In the genomic region with DNA sequence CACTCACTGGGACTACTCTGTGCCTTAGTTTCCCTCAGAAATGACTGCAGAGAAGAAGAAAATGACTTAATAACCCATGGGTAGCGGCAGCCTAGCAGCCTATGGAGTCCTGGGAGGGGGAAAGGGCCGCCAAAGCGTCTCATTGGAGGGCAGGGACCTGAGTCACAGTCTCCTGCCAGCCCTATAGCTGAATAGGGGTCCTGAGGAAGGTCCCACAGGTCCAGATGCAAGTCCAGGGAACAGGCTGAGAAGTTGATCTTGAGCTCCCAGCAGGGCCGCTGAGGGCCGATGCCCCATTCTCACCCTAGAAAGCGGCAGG, we compare ENCODE assay signal across 9 cellular contexts. TPM values are rescaled to one million over a fixed set of nuclear protein-coding genes. Genes with fewer than 3 reads are reported as not detected.
DNase-seq lines count a peak whose midpoint lies in the region; ATAC-seq, FAIRE-seq and TF ChIP-seq lines count a peak whose summit lies in the region.
"Had no signal": no experiment of that assay in that cellular context is flagged by ENCODE, and none has a peak within 500 bp of the region (broad histone marks: within the 10 kb centered on the region; RNA-seq: fewer than 3 reads in every experiment).

No MANE protein-coding gene starts in this region.

- dilution Hi-C loops in mammary epithelial cell (cut with HindIII; ENCODE audit: low sequenced_read_pairs), result loop anchor here (5.0 kb wide), 1 partner anchor 36 kb away; no protein-coding TSS in a partner anchor

- TF ChIP-seq CTCF in mammary epithelial cell (conservative IDR thresholded peaks at IDR 0.05 in 1 of 2, IDR thresholded peaks at IDR 0.05 in 1 of 2; ENCODE audit: extremely low read depth in 1 of 2, insufficient read depth in 1 of 2, low read depth in 1 of 2, low read length in 2 of 2), result no peak

- H3K36me3 ChIP-seq in mammary epithelial cell (ENCODE audit: insufficient read depth, low read length) (no peaks in the 10 kb centered on the region), mucosa of rectum (ENCODE audit: control insufficient read depth in 2 of 2, insufficient read depth in 2 of 2, low read length in 2 of 2) (no peaks in the 10 kb centered on the region)

- peaks cover 50% of the 10 kb centered on the region for H3K4me1 ChIP-seq in mammary epithelial cell (ENCODE audit: insufficient read depth, low read length)
- H3K4me1 ChIP-seq in mucosa of rectum (ENCODE audit: control insufficient read depth in 2 of 2, insufficient read depth in 2 of 2, low read length in 2 of 2), result peaks cover 44 to 57% of the 10 kb centered on the region in 2 donors

- no peak overlapping the region for H3K27ac ChIP-seq in mammary epithelial cell (ENCODE audit: insufficient read depth, low read depth, low read length)
- peak overlapping the region; percentile 86 to 98 for H3K27ac ChIP-seq in mucosa of rectum (ENCODE audit: low read depth in 2 of 2, low read length in 2 of 2)

- no peaks in the 10 kb centered on the region for H4K20me1 ChIP-seq in mammary epithelial cell (ENCODE audit: insufficient read depth, low read length)

- peaks cover 75% of the 10 kb centered on the region for H3K79me2 ChIP-seq in mammary epithelial cell (ENCODE audit: insufficient read depth, low read length)

- FAIRE-seq in frontal cortex (lab: Jason Lieb, UNC), result no peak
- FAIRE-seq: GM18507 had no signal

- in situ Hi-C loops in mammary epithelial cell (cut with MboI; ENCODE audit: low sequenced_read_pairs in 2 of 2), result no loop called here

- H3K9me3 ChIP-seq in mammary epithelial cell (replicated peaks; ENCODE audit: insufficient read depth, low read length), result no peaks in the 10 kb centered on the region
- no peaks in the 10 kb centered on the region for H3K9me3 ChIP-seq in mucosa of rectum (ENCODE audit: control insufficient read depth in 2 of 2, low read length in 2 of 2)

- 68% methylated on average over 5 of the region's 6 CpGs for WGBS in mammary epithelial cell (ENCODE audit: low coverage, missing lambda C conversion rate)

- no TSS peak for BruUV-seq in mammary epithelial cell (replicated peaks; lab: Mats Ljungman, UMichigan)

- no peak overlapping the region for H2AFZ ChIP-seq in mammary epithelial cell (ENCODE audit: low read depth, low read length)

- no peak for ATAC-seq in HG02870 (IDR thresholded peaks at IDR 0.05; ENCODE audit: unreplicated experiment)
- ATAC-seq in HG02623 (IDR thresholded peaks at IDR 0.05; ENCODE audit: unreplicated experiment), result no peak

- intact Hi-C loops in mammary epithelial cell (cut with micrococcal nuclease), result loop anchor here (5.0 kb wide), 2 partner anchors 36 to 76 kb away; no protein-coding TSS in a partner anchor

- H3K4me2 ChIP-seq in mammary epithelial cell (ENCODE audit: insufficient read depth, low read depth, low read length), result peak overlapping the region; percentile 95

- H3K27me3 ChIP-seq in mammary epithelial cell (ENCODE audit: insufficient read depth, low read length) (no peaks in the 10 kb centered on the region), mucosa of rectum (ENCODE audit: control insufficient read depth in 2 of 2, insufficient read depth in 2 of 2, low read length in 2 of 2) (no peaks in the 10 kb centered on the region)

- H3K4me3 ChIP-seq in mammary epithelial cell (replicated peaks in 1 of 3; ENCODE audit: insufficient read depth in 1 of 3, low read depth in 2 of 3, low read length in 3 of 3) (peak overlapping the region; percentile 45 to 79 (median 71)), mucosa of rectum (ENCODE audit: low read length in 2 of 2) (peak overlapping the region; percentile 64 to 74)

- H3K9ac ChIP-seq in mammary epithelial cell (ENCODE audit: insufficient read depth, low read length), result no peak overlapping the region
- peak overlapping the region; percentile 71 to 75 for H3K9ac ChIP-seq in mucosa of rectum (ENCODE audit: low read depth in 1 of 2, low read length in 2 of 2)

- CTCF ChIA-PET in mammary epithelial cell (lab: Charles Lee; ENCODE audit: low non-redundant PET), result no interaction called here

- peak; percentile 51 for DNase-seq in stimulated activated CD4-positive, alpha-beta T cell treated with anti-CD3 and anti-CD28 coated beads, Interleukin-4, amount 100 ng/mL, for 24 hours
- DNase-seq in stimulated activated CD4-positive, alpha-beta T cell treated with anti-CD3 and anti-CD28 coated beads, Interleukin-12 subunit alpha, Interleukin-12 subunit beta, amount 100 ng/mL, for 4 hours, result no peak
- DNase-seq in mammary epithelial cell (no peak), frontal cortex (ENCODE audit: low spot score in 2 of 2) (no peak)
- no peak for DNase-seq in activated CD4-positive, CD25-positive, alpha-beta regulatory T cell (lab: John Stamatoyannopoulos, UW)

RNA-seq across cellular contexts. Expression of gene HDAC7, which starts 1.4 kb away (rescaled TPM):
- total RNA-seq in mammary epithelial cell, result 10 to 100 TPM; 17.7 to 72.1 TPM
- 30.5 TPM for polyA plus RNA-seq in mammary epithelial cell
- 96.1 TPM for polyA minus RNA-seq in mammary epithelial cell
- total RNA-seq in frontal cortex, result 4.9 TPM

RNA-seq across cellular contexts. Expression of gene SLC48A1, which starts 45.3 kb away (rescaled TPM):
- 10 to 100 TPM; 22.0 to 29.3 TPM for total RNA-seq in mammary epithelial cell
- polyA plus RNA-seq in mammary epithelial cell, result 11.8 TPM
- 22.0 TPM for polyA minus RNA-seq in mammary epithelial cell
- total RNA-seq in frontal cortex, result 8.6 TPM

RNA-seq across cellular contexts. Expression of gene RAPGEF3, which starts 59.7 kb away (rescaled TPM):
- total RNA-seq in mammary epithelial cell (10 to 100 TPM in 1 of 2 donors, 1 to 10 TPM in 1; 9.7 to 41.0 TPM), frontal cortex (7.7 TPM)
- 6.2 TPM for polyA plus RNA-seq in mammary epithelial cell
- 10.0 TPM for polyA minus RNA-seq in mammary epithelial cell
